In genomic region chr7:44755698-44756627, GRCh38 we compare ENCODE assay signal across 15 cellular contexts. TPM values are rescaled to one million over a fixed set of nuclear protein-coding genes. Genes with fewer than 3 reads are reported as not detected.
DNase-seq lines count a peak whose midpoint lies in the region; ATAC-seq and TF ChIP-seq lines count a peak whose summit lies in the region.
"Had no signal": no experiment of that assay in that cellular context is flagged by ENCODE, and none has a peak within 500 bp of the region (broad histone marks: within the 10 kb centered on the region; RNA-seq: fewer than 3 reads in every experiment).

No MANE protein-coding gene starts in this region.

- TF ChIP-seq POLR2A in transverse colon (IDR thresholded peaks at IDR 0.05), result no peak

- H3K27ac ChIP-seq in transverse colon, result peak overlapping the region; percentile 4 to 63 (median 30)
- H3K27ac ChIP-seq: VCaP had no signal

- 82% methylated on average over 17 of the region's 17 CpGs; no CpG with 5 or more reads in 1 of the 2 donors for WGBS in transverse colon (ENCODE audit: low coverage in 1 of 2), 2 donors

- peaks cover 14 to 45% (median 26%) of the 10 kb centered on the region in 4 donors for H3K4me1 ChIP-seq in transverse colon

- peak overlapping the region; percentile 74 to 85 for H3K27ac Mint-ChIP-seq in activated naive CD4-positive, alpha-beta T cell treated with anti-CD3 and anti-CD28 coated beads, Interleukin-2, amount 50 U/mL, for 72 hours
- H3K27ac Mint-ChIP-seq in naive B cell, result peak overlapping the region; percentile 56 to 98 (median 84)

- intact Hi-C loops in transverse colon (cut with DNase I; ENCODE audit: low total_unique reads), result no loop called here

- no peak for TF ChIP-seq CTCF in transverse colon (IDR thresholded peaks at IDR 0.05)

- H3K27me3 ChIP-seq in transverse colon, result no peaks in the 10 kb centered on the region

- H3K36me3 ChIP-seq in transverse colon, result peaks cover 0 to 20% (median 0%) of the 10 kb centered on the region in 4 donors

- ATAC-seq in activated naive CD4-positive, alpha-beta T cell treated with anti-CD3 and anti-CD28 coated beads, Interleukin-2, amount 50 U/mL, for 72 hours, result no peak
- ATAC-seq in naive B cell (ENCODE audit: low read depth in 2 of 2), result no peak
- ATAC-seq: GM12878 had no signal

- H3K4me1 Mint-ChIP-seq in naive B cell, result peaks cover 34 to 48% (median 36%) of the 10 kb centered on the region in 3 donors

- no peaks in the 10 kb centered on the region for H3K27me3 Mint-ChIP-seq in naive B cell

- no peak for DNase-seq in activated naive CD4-positive, alpha-beta T cell treated with anti-CD3 and anti-CD28 coated beads, Interleukin-2, amount 50 U/mL, for 72 hours (ENCODE audit: low spot score in 2 of 2)
- no peak for DNase-seq in activated naive CD4-positive, alpha-beta T cell treated with Interleukin-2 at 50 U/mL for 16 hours
- peak; percentile 47 for DNase-seq in cerebellum (ENCODE audit: low spot score)
- DNase-seq in naive B cell, result no peak
- DNase-seq in transverse colon, result no peak
- no peak for DNase-seq in stimulated activated CD4-positive, alpha-beta T cell treated with anti-CD3 and anti-CD28 coated beads, Interleukin-2, amount 100 ng/mL, for 48 hours
- DNase-seq in putamen (ENCODE audit: low spot score), result no peak
- DNase-seq in ureter (ENCODE audit: low spot score), result no peak
- DNase-seq: ACHN; glutamatergic neuron; NCI-H146; NK-92 treated with Interleukin-12 subunit alpha and Interleukin-12 subunit beta, amount 100 ng/mL, for 24 hours had no signal

- H3K9me3 ChIP-seq in transverse colon, result no peaks in the 10 kb centered on the region

- no peaks in the 10 kb centered on the region for H3K9me3 Mint-ChIP-seq in activated naive CD4-positive, alpha-beta T cell treated with anti-CD3 and anti-CD28 coated beads, Interleukin-2, amount 50 U/mL, for 72 hours
- H3K9me3 Mint-ChIP-seq in naive B cell, result no peaks in the 10 kb centered on the region

- no peak overlapping the region for H3K4me3 ChIP-seq in transverse colon
- H3K4me3 ChIP-seq: GM12878, lung had no signal

- in situ Hi-C loops in transverse colon (cut with MboI; ENCODE audit: low pct_ligation_motif_present in 1 of 4, low pct_unique_long_range_greater_than_20kb in 1 of 4, low sequenced_read_pairs in 3 of 4), result loop anchor here in 3 of 4 donors (10.0 to 25.0 kb wide), 2 partner anchors 161 to 169 kb away; partner anchors contain the start of gene TMED4 (in 2 of the 3)

- no peak for TF ChIP-seq EP300 in transverse colon (IDR thresholded peaks at IDR 0.05; ENCODE audit: low read depth)

- H3K36me3 Mint-ChIP-seq in activated naive CD4-positive, alpha-beta T cell treated with anti-CD3 and anti-CD28 coated beads, Interleukin-2, amount 50 U/mL, for 72 hours, result peaks cover 9 to 10% of the 10 kb centered on the region in 2 donors
- peaks cover 0 to 7% of the 10 kb centered on the region in 2 donors for H3K36me3 Mint-ChIP-seq in naive B cell

- peak overlapping the region in 2 of 8 donors; percentile 25 to 49 for H3K4me3 Mint-ChIP-seq in naive B cell

RNA-seq across cellular contexts. Expression of gene ZMIZ2, which starts 7.3 kb away (rescaled TPM):
- 100 to 1,000 TPM; 124 to 176 TPM for total RNA-seq in activated naive CD4-positive, alpha-beta T cell treated with anti-CD3 and anti-CD28 coated beads, Interleukin-2, amount 50 U/mL, for 72 hours
- 24.6 TPM for total RNA-seq in cerebellum
- polyA plus RNA-seq in naive B cell (ENCODE audit: low read depth in 6 of 6), result 10 to 100 TPM in 5 of 6 donors, 1 to 10 TPM in 1; 5.8 to 22.8 (median 13.4) TPM
- 10 to 100 TPM; 40.6 to 92.7 (median 69.3) TPM for total RNA-seq in transverse colon
- total RNA-seq in ureter, result 116 TPM

RNA-seq across cellular contexts. Expression of gene PPIA, which starts 40.5 kb away (rescaled TPM):
- total RNA-seq in activated naive CD4-positive, alpha-beta T cell treated with anti-CD3 and anti-CD28 coated beads, Interleukin-2, amount 50 U/mL, for 72 hours, result 1,000 to 10,000 TPM; 2,757 to 2,768 TPM
- total RNA-seq in cerebellum, result 764 TPM
- 1,000 to 10,000 TPM; 2,925 to 4,431 (median 4,097) TPM for polyA plus RNA-seq in naive B cell (ENCODE audit: low read depth in 6 of 6)
- total RNA-seq in transverse colon, result 1,000 to 10,000 TPM in 1 of 4 donors, 100 to 1,000 TPM in 3; 631 to 1,290 (median 820) TPM
- total RNA-seq in ureter, result 1,153 TPM
